ENCODE assay signal across 18 cellular contexts in the genomic region with DNA sequence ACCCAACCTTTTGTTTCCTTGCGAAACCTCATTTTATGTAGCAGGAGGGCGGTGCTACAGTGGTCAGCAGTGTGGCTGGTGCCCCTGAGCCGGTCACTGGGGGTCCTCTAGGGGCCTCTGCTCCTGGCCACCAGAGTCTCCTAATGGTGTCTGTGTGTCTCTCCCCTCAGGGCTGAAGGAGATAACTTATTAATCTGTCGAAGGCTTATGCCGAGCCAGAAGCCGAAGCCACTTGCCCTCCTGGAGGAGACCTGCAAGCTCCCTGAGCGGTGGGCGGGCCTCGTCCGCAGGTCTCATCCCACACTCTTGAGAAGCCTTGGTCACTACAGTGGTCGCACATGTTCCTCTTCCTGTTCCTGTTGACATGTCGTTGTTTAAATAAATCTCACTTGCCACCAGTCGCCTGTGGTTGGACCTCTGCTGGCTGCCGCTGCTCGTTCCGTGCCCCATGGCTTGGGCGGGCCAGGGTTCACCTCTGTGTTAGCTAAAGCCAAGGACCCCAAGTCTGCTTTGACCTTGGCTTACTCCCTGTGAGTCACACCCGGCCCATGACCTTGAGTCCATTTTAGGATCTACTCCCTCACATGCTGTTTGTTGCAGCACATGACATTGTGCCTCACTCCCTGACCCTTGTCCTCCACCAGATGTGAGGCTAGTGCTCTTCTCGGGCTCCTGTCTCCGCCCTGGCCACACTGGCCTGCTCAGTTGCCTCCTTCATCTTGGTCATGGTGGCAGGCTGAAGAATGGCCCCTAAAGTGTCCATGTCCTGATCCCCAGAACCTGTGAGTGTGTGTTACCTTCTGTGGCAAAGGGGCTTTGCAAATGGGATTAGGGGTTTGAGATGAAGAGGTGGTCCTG. TPM values are rescaled to one million over a fixed set of nuclear protein-coding genes. Genes with fewer than 3 reads are reported as not detected.
DNase-seq lines count a peak whose midpoint lies in the region; ATAC-seq and TF ChIP-seq lines count a peak whose summit lies in the region.
"Had no signal": no experiment of that assay in that cellular context is flagged by ENCODE, and none has a peak within 500 bp of the region (broad histone marks: within the 10 kb centered on the region; RNA-seq: fewer than 3 reads in every experiment).

No MANE protein-coding gene starts in this region.

- no peaks in the 10 kb centered on the region for H3K9me3 Mint-ChIP-seq in osteocyte (ENCODE audit: unreplicated experiment)
- H3K9me3 Mint-ChIP-seq: CD4-positive, CD25-positive, alpha-beta regulatory T cell had no signal

- H3K4me1 ChIP-seq in right cardiac atrium (ENCODE audit: control insufficient read depth, insufficient read depth, low read length) (no peaks in the 10 kb centered on the region), left ventricle myocardium inferior (no peaks in the 10 kb centered on the region), lower lobe of right lung (no peaks in the 10 kb centered on the region)

- no peaks in the 10 kb centered on the region for H3K4me1 Mint-ChIP-seq in osteocyte (ENCODE audit: unreplicated experiment)

- H3K36me3 ChIP-seq in left ventricle myocardium inferior (peaks cover 41% of the 10 kb centered on the region), lower lobe of right lung (peaks cover 40% of the 10 kb centered on the region)

- 80% methylated on average over 20 of the region's 20 CpGs for WGBS in right cardiac atrium

- peaks cover 16% of the 10 kb centered on the region for H3K36me3 Mint-ChIP-seq in osteocyte (ENCODE audit: unreplicated experiment)

- no peaks in the 10 kb centered on the region for H3K27me3 Mint-ChIP-seq in osteocyte (ENCODE audit: unreplicated experiment)
- H3K27me3 Mint-ChIP-seq: CD4-positive, CD25-positive, alpha-beta regulatory T cell had no signal

- no peak overlapping the region for H3K4me3 Mint-ChIP-seq in osteocyte (ENCODE audit: unreplicated experiment)
- H3K4me3 Mint-ChIP-seq: CD4-positive, CD25-positive, alpha-beta regulatory T cell had no signal

- H3K4me3 ChIP-seq in right cardiac atrium (ENCODE audit: low read length) = no peak overlapping the region
- no peak overlapping the region for H3K4me3 ChIP-seq in left ventricle myocardium inferior
- H3K4me3 ChIP-seq in lower lobe of right lung = no peak overlapping the region

- ATAC-seq in right cardiac atrium (peak; percentile 26 to 29), lower lobe of right lung (peak; percentile 46 to 76), GM21737 (IDR thresholded peaks at IDR 0.05; ENCODE audit: unreplicated experiment) (no peak)

- H3K27me3 ChIP-seq in right cardiac atrium (ENCODE audit: control insufficient read depth, insufficient read depth) (no peaks in the 10 kb centered on the region), left ventricle myocardium inferior (ENCODE audit: low read depth) (no peaks in the 10 kb centered on the region), lower lobe of right lung (ENCODE audit: low read depth) (no peaks in the 10 kb centered on the region)

- no peak for TF ChIP-seq CTCF in left ventricle myocardium inferior (IDR thresholded peaks at IDR 0.05; ENCODE audit: borderline replicate concordance)
- TF ChIP-seq CTCF in lower lobe of right lung (IDR thresholded peaks at IDR 0.05) = no peak
- no peak for TF ChIP-seq CTCF in osteocyte (IDR thresholded peaks at IDR 0.05)

- intact Hi-C loops in right cardiac atrium (cut with DNase I) = no loop called here
- intact Hi-C loops in left ventricle myocardium inferior (cut with micrococcal nuclease) = no loop called here
- intact Hi-C loops in lower lobe of right lung (cut with DNase I) = no loop called here

- H3K9me3 ChIP-seq in right cardiac atrium (ENCODE audit: control insufficient read depth, low read length) (no peaks in the 10 kb centered on the region), left ventricle myocardium inferior (replicated peaks) (no peaks in the 10 kb centered on the region), lower lobe of right lung (no peaks in the 10 kb centered on the region)

- no peak overlapping the region for H3K27ac ChIP-seq in right cardiac atrium (ENCODE audit: low read length)
- H3K27ac ChIP-seq in left ventricle myocardium inferior (replicated peaks) = no peak overlapping the region
- no peak overlapping the region for H3K27ac ChIP-seq in lower lobe of right lung

- DNase-seq in right cardiac atrium (no peak), left ventricle myocardium inferior (no peak), amniotic epithelial cell (ENCODE audit: low read depth) (peak; percentile 47), lower lobe of right lung (peak; percentile 53), cerebellum (ENCODE audit: low spot score) (no peak), osteocyte (ENCODE audit: extremely low spot score, unreplicated experiment) (no peak)
- DNase-seq in stimulated activated CD4-positive, alpha-beta T cell treated with anti-CD3 and anti-CD28 coated beads, Interleukin-2, amount 100 ng/mL, for 48 hours = no peak
- DNase-seq: activated naive CD4-positive, alpha-beta T cell; CD4-positive, CD25-positive, alpha-beta regulatory T cell; DND-41; KBM-7; mammary epithelial cell; NCI-H1436; NCI-H446; nucleus accumbens; stimulated activated CD4-positive, alpha-beta T cell treated with anti-CD3 and anti-CD28 coated beads, Interleukin-12 subunit alpha, Interleukin-12 subunit beta, amount 100 ng/mL, for 4 hours had no signal

- H3K27ac Mint-ChIP-seq in osteocyte (ENCODE audit: unreplicated experiment) = no peak overlapping the region

RNA-seq across cellular contexts. Expression of a gene that starts 38.7 kb away (rescaled TPM):
- total RNA-seq in right cardiac atrium (not detected), left ventricle myocardium inferior (not detected), lower lobe of right lung (0.30 TPM), cerebellum (not detected), osteocyte (not detected in 2 replicates)
- polyA plus RNA-seq in right cardiac atrium = not detected
- total RNA-seq: A673; CD4-positive, CD25-positive, alpha-beta regulatory T cell; mammary epithelial cell had no signal
- polyA plus RNA-seq: CD4-positive, CD25-positive, alpha-beta regulatory T cell; mammary epithelial cell had no signal

Comparison
In these comparisons a context has a peak if more than half of its experiments do, and no peak if none do; other contexts are left out.
1. DNase-seq: peak in amniotic epithelial cell (single experiment) and lower lobe of right lung (single experiment); none in right cardiac atrium (0 of 3), left ventricle myocardium inferior (single experiment), cerebellum (single experiment), osteocyte (single experiment) and stimulated activated CD4-positive, alpha-beta T cell treated with anti-CD3 and anti-CD28 coated beads, Interleukin-2, amount 100 ng/mL, for 48 hours (0 of 2).